9 cellular contexts compared by ENCODE assay signal in the genomic region with DNA sequence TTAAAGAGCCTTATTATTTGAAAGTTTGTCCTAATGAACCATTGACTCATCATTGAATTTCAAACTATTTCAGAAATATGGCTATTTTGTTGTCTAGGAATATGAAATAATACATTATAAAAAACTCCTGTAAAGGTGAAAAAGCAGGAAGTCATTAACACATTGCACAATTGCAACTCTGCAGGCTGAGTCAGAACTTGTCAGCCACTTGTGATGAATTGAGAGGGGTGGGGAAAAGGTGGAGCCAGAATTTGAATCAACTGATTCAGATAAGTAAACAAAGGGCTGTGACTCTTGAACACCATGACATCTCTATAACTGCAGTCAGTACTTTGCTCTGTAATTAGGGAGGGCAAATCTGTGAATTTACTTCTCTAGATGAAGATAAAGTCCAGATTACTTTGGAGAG. TPM values are rescaled to one million over a fixed set of nuclear protein-coding genes. Genes with fewer than 3 reads are reported as not detected.
A peak's percentile ranks its signal among the peaks of the same experiment; 100 is the strongest.
DNase-seq lines count a peak whose midpoint lies in the region; ATAC-seq and TF ChIP-seq lines count a peak whose summit lies in the region.
"Had no signal": no experiment of that assay in that cellular context is flagged by ENCODE, and none has a peak within 500 bp of the region (broad histone marks: within the 10 kb centered on the region; RNA-seq: fewer than 3 reads in every experiment).

No MANE protein-coding gene starts in this region.

- no peak overlapping the region for H3K4me3 ChIP-seq in PC-9
- H3K4me3 ChIP-seq in CD8-positive, alpha-beta memory T cell (ENCODE audit: low read length) = no peak overlapping the region

- peak overlapping the region; percentile 43 for H3K4me2 ChIP-seq in PC-9
- H3K4me2 ChIP-seq: KMS-11 had no signal

- CTCF ChIA-PET in PC-9 (lab: Charles Lee) = no interaction called here
- CTCF ChIA-PET in CD8-positive, alpha-beta memory T cell (lab: Charles Lee) = no interaction called here

- H3K9me3 Mint-ChIP-seq in CD8-positive, alpha-beta memory T cell = no peaks in the 10 kb centered on the region

- TF ChIP-seq CTCF in PC-9 (conservative IDR thresholded peaks at IDR 0.05) (no peak), GM10266 (IDR thresholded peaks at IDR 0.05; ENCODE audit: control insufficient read depth, insufficient read depth, low read depth, missing control alignments) (no peak)

- H3F3A ChIP-seq in PC-9 (ENCODE audit: insufficient read depth, low read depth) = peaks cover 38% of the 10 kb centered on the region

- H3K27me3 ChIP-seq in PC-9 (ENCODE audit: insufficient read depth, low read depth) = no peaks in the 10 kb centered on the region
- no peaks in the 10 kb centered on the region for H3K27me3 ChIP-seq in CD8-positive, alpha-beta memory T cell (ENCODE audit: insufficient read depth, low read length, poor library complexity, severe bottlenecking)

- H3K27ac Mint-ChIP-seq in CD8-positive, alpha-beta memory T cell = no peak overlapping the region

- peak overlapping the region; percentile 84 for H3K27ac ChIP-seq in PC-9
- H3K27ac ChIP-seq in CD8-positive, alpha-beta memory T cell (ENCODE audit: low read depth, low read length) = no peak overlapping the region
- H3K27ac ChIP-seq: KMS-11 had no signal

- no peak overlapping the region for H3K4me3 Mint-ChIP-seq in CD8-positive, alpha-beta memory T cell

- H3K27me3 Mint-ChIP-seq in CD8-positive, alpha-beta memory T cell = peaks cover 7 to 14% of the 10 kb centered on the region in 2 donors

- H3K79me2 ChIP-seq in PC-9 (ENCODE audit: low read depth) = peaks cover 17% of the 10 kb centered on the region

- 0 out of 2 replicates have a peak overlapping the region, but pooled peaks have one; percentile 33 for H2AFZ ChIP-seq in PC-9

- no peaks in the 10 kb centered on the region for H4K20me1 ChIP-seq in PC-9 (ENCODE audit: insufficient read depth)

- H3K9me3 ChIP-seq in PC-9 (ENCODE audit: insufficient read depth, low read depth) = no peaks in the 10 kb centered on the region
- no peaks in the 10 kb centered on the region for H3K9me3 ChIP-seq in CD8-positive, alpha-beta memory T cell (ENCODE audit: low read length)

- POLR2A ChIA-PET in PC-9 (lab: Charles Lee; ENCODE audit: unreplicated experiment) = no interaction called here
- POLR2A ChIA-PET in CD8-positive, alpha-beta memory T cell (lab: Charles Lee) = no interaction called here

- peaks cover 57% of the 10 kb centered on the region for H3K4me1 ChIP-seq in PC-9 (replicated peaks; ENCODE audit: insufficient read depth)
- no peaks in the 10 kb centered on the region for H3K4me1 ChIP-seq in CD8-positive, alpha-beta memory T cell (ENCODE audit: insufficient read depth, low read length)

- BruUV-seq in PC-9 (replicated peaks; lab: Mats Ljungman, UMichigan) = no TSS peak

- no peaks in the 10 kb centered on the region; the same call in 1 of the 2 replicates for H3K36me3 ChIP-seq in PC-9 (ENCODE audit: low read depth)
- no peaks in the 10 kb centered on the region for H3K36me3 ChIP-seq in CD8-positive, alpha-beta memory T cell (ENCODE audit: insufficient read depth, low read length)

- peaks cover 6 to 12% (median 6%) of the 10 kb centered on the region in 3 donors for H3K4me1 Mint-ChIP-seq in CD8-positive, alpha-beta memory T cell

- ATAC-seq in GM19452 (IDR thresholded peaks at IDR 0.05; ENCODE audit: unreplicated experiment) (no peak), GM18873 (IDR thresholded peaks at IDR 0.05; ENCODE audit: low FRiP score, unreplicated experiment) (no peak)

- intact Hi-C loops in PC-9 (cut with micrococcal nuclease; ENCODE audit: unreplicated experiment) = loop anchor here (10.0 kb wide), 1 partner anchor 108 kb away; no protein-coding TSS in a partner anchor

- no peaks in the 10 kb centered on the region for H3K36me3 Mint-ChIP-seq in CD8-positive, alpha-beta memory T cell

- DNase-seq in AG20443 (ENCODE audit: low spot score) = peak; percentile 18
- DNase-seq in HPDE6-E6E7 (ENCODE audit: extremely low spot score) = peak; percentile 72
- DNase-seq in PC-9 = peak; percentile 60 to 95
- peak; percentile 39 for DNase-seq in iPS-NIHi11 (ENCODE audit: low spot score)
- no peak for DNase-seq in GM10266 (ENCODE audit: extremely low spot score)
- no peak for DNase-seq in CD8-positive, alpha-beta memory T cell

- H3K9me2 ChIP-seq in PC-9 (ENCODE audit: insufficient read depth) = no peaks in the 10 kb centered on the region

RNA-seq across cellular contexts. Expression of a gene that starts 6.0 kb away (rescaled TPM):
- 12.3 and 21.9 TPM in 2 replicates for total RNA-seq in PC-9 (2021)
- total RNA-seq in CD8-positive, alpha-beta memory T cell = not detected
- polyA plus RNA-seq in CD8-positive, alpha-beta memory T cell = not detected

RNA-seq across cellular contexts. Expression of a gene that starts 56.7 kb away (rescaled TPM):
- not detected in 2 replicates for total RNA-seq in PC-9 (2021)
- not detected for total RNA-seq in CD8-positive, alpha-beta memory T cell
- polyA plus RNA-seq in CD8-positive, alpha-beta memory T cell = not detected

Comparison
In these comparisons a context has a peak if more than half of its experiments do, and no peak if none do; other contexts are left out.
1. DNase-seq: peak in AG20443 (single experiment), HPDE6-E6E7 (single experiment), PC-9 (2 of 2) and iPS-NIHi11 (single experiment); none in GM10266 (single experiment) and CD8-positive, alpha-beta memory T cell (0 of 5).
2. RNA of a gene that starts 6.0 kb away (total RNA-seq): 12.3 to 21.9 TPM in PC-9; not detected in CD8-positive, alpha-beta memory T cell; every median in the first group is over 10 times any median in the second.